In genomic region chr5:124102491-124102890, GRCh38 we compare ENCODE assay signal across 27 cellular contexts.
A peak's percentile ranks its signal among the peaks of the same experiment; 100 is the strongest.
DNase-seq lines count a peak whose midpoint lies in the region; ATAC-seq and TF ChIP-seq lines count a peak whose summit lies in the region.
"Had no signal": no experiment of that assay in that cellular context is flagged by ENCODE, and none has a peak within 500 bp of the region (broad histone marks: within the 10 kb centered on the region; RNA-seq: fewer than 3 reads in every experiment).

No MANE protein-coding gene starts in this region.

- POLR2A ChIA-PET in MCF 10A (lab: Yijun Ruan, JAX) = interaction anchor here (1.1 to 1.6 kb wide), 2 partner anchors 10 to 639 kb away, joined by 3 read pairs; no protein-coding TSS in a partner anchor
- POLR2A ChIA-PET in RWPE1 (lab: Yijun Ruan, JAX; ENCODE audit: low non-redundant PET) = no interaction called here

- H3K9me3 Mint-ChIP-seq in MCF 10A (ENCODE audit: unreplicated experiment) = no peaks in the 10 kb centered on the region
- H3K9me3 Mint-ChIP-seq: activated CD4-positive, alpha-beta T cell treated with anti-CD3 and anti-CD28 coated beads, Interleukin-2, amount 10 ng/mL, durations not matched to agents 7 days and 5 days; stimulated activated naive B cell treated with anti-CD40 and anti-IgM and Interleukin-4, amounts not matched to agents 10 μg/mL and 1 μg/mL and 100 μg/mL, for 72 hours had no signal

- H3K36me3 Mint-ChIP-seq in MCF 10A (ENCODE audit: insufficient read depth, unreplicated experiment) = no peaks in the 10 kb centered on the region
- H3K36me3 Mint-ChIP-seq: activated CD8-positive, alpha-beta memory T cell treated with anti-CD3 and anti-CD28 coated beads, Interleukin-2, amount 10 ng/mL, durations not matched to agents 7 days and 5 days; CD4-positive, alpha-beta memory T cell; naive B cell had no signal

- in situ Hi-C loops in mammary epithelial cell (cut with MboI; ENCODE audit: low sequenced_read_pairs in 2 of 2) = no loop called here

- H3K27ac Mint-ChIP-seq in MCF 10A (ENCODE audit: low read depth, unreplicated experiment) = no peak overlapping the region
- H3K27ac Mint-ChIP-seq: activated CD4-positive, alpha-beta T cell treated with anti-CD3 and anti-CD28 coated beads, Interleukin-2, amount 10 ng/mL, durations not matched to agents 7 days and 5 days; activated CD8-positive, alpha-beta memory T cell treated with anti-CD3 and anti-CD28 coated beads, Interleukin-2, amount 10 ng/mL, durations not matched to agents 7 days and 5 days; CD4-positive, alpha-beta memory T cell; naive B cell; stimulated activated naive B cell treated with anti-CD40 and anti-IgM and Interleukin-4, amounts not matched to agents 10 μg/mL and 1 μg/mL and 100 μg/mL, for 72 hours had no signal

- 97% methylated on average over 3 of the region's 3 CpGs for WGBS in mammary epithelial cell (ENCODE audit: low coverage, missing lambda C conversion rate)
- WGBS in smooth muscle cell (ENCODE audit: low lambda C conversion rate) = 59% methylated on average over 3 of the region's 3 CpGs

- BruUV-seq in MCF 10A (replicated peaks; lab: Mats Ljungman, UMichigan) (no TSS peak), mammary epithelial cell (replicated peaks; lab: Mats Ljungman, UMichigan) (no TSS peak)

- H3K4me1 Mint-ChIP-seq in MCF 10A (ENCODE audit: insufficient read depth, unreplicated experiment) = peaks cover 26% of the 10 kb centered on the region
- H3K4me1 Mint-ChIP-seq: activated CD4-positive, alpha-beta T cell treated with anti-CD3 and anti-CD28 coated beads, Interleukin-2, amount 10 ng/mL, durations not matched to agents 7 days and 5 days; activated CD8-positive, alpha-beta memory T cell treated with anti-CD3 and anti-CD28 coated beads, Interleukin-2, amount 10 ng/mL, durations not matched to agents 7 days and 5 days; CD4-positive, alpha-beta memory T cell; naive B cell had no signal

- H3K27me3 ChIP-seq in mammary epithelial cell (ENCODE audit: insufficient read depth, low read length) (no peaks in the 10 kb centered on the region), smooth muscle cell (ENCODE audit: low read depth) (no peaks in the 10 kb centered on the region), vagina (no peaks in the 10 kb centered on the region)
- H3K27me3 ChIP-seq: suprapubic skin had no signal

- DNase-seq in MCF 10A (ENCODE audit: unreplicated experiment) (peak; percentile 61), mammary epithelial cell (no peak), choroid plexus epithelial cell (ENCODE audit: low read depth) (peak; percentile 26), fibroblast of the conjunctiva (ENCODE audit: low read depth) (peak; percentile 28), smooth muscle cell (lab: John Stamatoyannopoulos, UW; ENCODE audit: unreplicated experiment) (no peak), vagina (ENCODE audit: extremely low spot score in 2 of 2) (no peak), RWPE1 (ENCODE audit: low spot score) (no peak)
- DNase-seq: activated CD4-positive, alpha-beta T cell treated with anti-CD3 and anti-CD28 coated beads, Interleukin-2, amount 10 ng/mL, durations not matched to agents 7 days and 5 days; activated CD8-positive, alpha-beta memory T cell treated with anti-CD3 and anti-CD28 coated beads, Interleukin-2, amount 10 ng/mL, durations not matched to agents 7 days and 5 days; activated naive CD4-positive, alpha-beta T cell treated with anti-CD3 and anti-CD28 coated beads, Interleukin-2, amount 50 U/mL, for 16 hours; AML-193; aorta; CD4-positive, alpha-beta memory T cell; DMS153; GM23248; mesendoderm; naive B cell; NCI-H2029 treated with DMSO at 0.1 percent for 48 hours; nucleus accumbens; OCI-M1; Right ventricle myocardium superior; small intestine; stimulated activated CD4-positive, alpha-beta T cell treated with anti-CD3 and anti-CD28 coated beads, Interleukin-2, amount 100 ng/mL, for 48 hours; stimulated activated naive B cell treated with anti-CD40 and anti-IgM and Interleukin-4, amounts not matched to agents 10 μg/mL and 1 μg/mL and 100 μg/mL, for 72 hours; T-helper 9 cell had no signal

- H3K36me3 ChIP-seq in mammary epithelial cell (ENCODE audit: insufficient read depth, low read length) = no peaks in the 10 kb centered on the region
- no peaks in the 10 kb centered on the region for H3K36me3 ChIP-seq in smooth muscle cell (ENCODE audit: low read depth)
- H3K36me3 ChIP-seq in vagina = no peaks in the 10 kb centered on the region
- H3K36me3 ChIP-seq: suprapubic skin had no signal

- no peak overlapping the region for H2AFZ ChIP-seq in mammary epithelial cell (ENCODE audit: low read depth, low read length)
- H2AFZ ChIP-seq in smooth muscle cell (ENCODE audit: low read depth) = peak overlapping the region; percentile 40
- H2AFZ ChIP-seq: GM23248 had no signal

- H3K79me2 ChIP-seq in mammary epithelial cell (ENCODE audit: insufficient read depth, low read length) (no peaks in the 10 kb centered on the region), smooth muscle cell (ENCODE audit: low read depth) (no peaks in the 10 kb centered on the region)

- no peaks in the 10 kb centered on the region for H3K27me3 Mint-ChIP-seq in MCF 10A (ENCODE audit: insufficient read depth, unreplicated experiment)
- H3K27me3 Mint-ChIP-seq: activated CD4-positive, alpha-beta T cell treated with anti-CD3 and anti-CD28 coated beads, Interleukin-2, amount 10 ng/mL, durations not matched to agents 7 days and 5 days; activated CD8-positive, alpha-beta memory T cell treated with anti-CD3 and anti-CD28 coated beads, Interleukin-2, amount 10 ng/mL, durations not matched to agents 7 days and 5 days; CD4-positive, alpha-beta memory T cell; naive B cell; stimulated activated naive B cell treated with anti-CD40 and anti-IgM and Interleukin-4, amounts not matched to agents 10 μg/mL and 1 μg/mL and 100 μg/mL, for 72 hours had no signal

- H3K9me3 ChIP-seq in mammary epithelial cell (replicated peaks; ENCODE audit: insufficient read depth, low read length) (no peaks in the 10 kb centered on the region), smooth muscle cell (replicated peaks; ENCODE audit: low read depth) (no peaks in the 10 kb centered on the region), vagina (no peaks in the 10 kb centered on the region)
- H3K9me3 ChIP-seq: suprapubic skin had no signal

- TF ChIP-seq POLR2A in vagina (IDR thresholded peaks at IDR 0.05) = no peak

- H3K9ac ChIP-seq in mammary epithelial cell (ENCODE audit: insufficient read depth, low read length) (no peak overlapping the region), smooth muscle cell (ENCODE audit: low read depth) (no peak overlapping the region)
- H3K9ac ChIP-seq: GM23248 had no signal

- CTCF ChIA-PET in MCF 10A (lab: Yijun Ruan, JAX) (interaction anchor here (0.6 kb wide), 1 partner anchor 162 kb away, joined by 3 read pairs; no protein-coding TSS in a partner anchor), mammary epithelial cell (lab: Charles Lee; ENCODE audit: low non-redundant PET) (no interaction called here), RWPE1 (lab: Yijun Ruan, JAX) (no interaction called here)

- no peak overlapping the region for H3K4me3 ChIP-seq in mammary epithelial cell (replicated peaks in 1 of 3; ENCODE audit: insufficient read depth in 1 of 3, low read depth in 2 of 3, low read length in 3 of 3)
- no peak overlapping the region for H3K4me3 ChIP-seq in choroid plexus epithelial cell (ENCODE audit: low read depth, low read length)
- H3K4me3 ChIP-seq in smooth muscle cell = no peak overlapping the region
- no peak overlapping the region for H3K4me3 ChIP-seq in vagina
- H3K4me3 ChIP-seq: GM23248, suprapubic skin had no signal

- no peak overlapping the region for H3K4me3 Mint-ChIP-seq in MCF 10A (ENCODE audit: unreplicated experiment)
- H3K4me3 Mint-ChIP-seq: activated CD4-positive, alpha-beta T cell treated with anti-CD3 and anti-CD28 coated beads, Interleukin-2, amount 10 ng/mL, durations not matched to agents 7 days and 5 days; activated CD8-positive, alpha-beta memory T cell treated with anti-CD3 and anti-CD28 coated beads, Interleukin-2, amount 10 ng/mL, durations not matched to agents 7 days and 5 days; CD4-positive, alpha-beta memory T cell; naive B cell; stimulated activated naive B cell treated with anti-CD40 and anti-IgM and Interleukin-4, amounts not matched to agents 10 μg/mL and 1 μg/mL and 100 μg/mL, for 72 hours had no signal

- no peak overlapping the region for H3K4me2 ChIP-seq in mammary epithelial cell (ENCODE audit: insufficient read depth, low read depth, low read length)
- no peak overlapping the region for H3K4me2 ChIP-seq in smooth muscle cell

- no peaks in the 10 kb centered on the region for H4K20me1 ChIP-seq in mammary epithelial cell (ENCODE audit: insufficient read depth, low read length)
- H4K20me1 ChIP-seq in smooth muscle cell (ENCODE audit: low read depth) = no peaks in the 10 kb centered on the region

- H3F3A ChIP-seq in smooth muscle cell (ENCODE audit: low read depth) = no peaks in the 10 kb centered on the region

- H3K27ac ChIP-seq in mammary epithelial cell (ENCODE audit: insufficient read depth, low read depth, low read length) = no peak overlapping the region
- no peak overlapping the region for H3K27ac ChIP-seq in smooth muscle cell (ENCODE audit: low read depth)
- no peak overlapping the region for H3K27ac ChIP-seq in vagina
- no peak overlapping the region for H3K27ac ChIP-seq in RWPE1
- H3K27ac ChIP-seq: GM23248, suprapubic skin had no signal

- ATAC-seq in GM21737 (IDR thresholded peaks at IDR 0.05; ENCODE audit: unreplicated experiment) = no peak
- ATAC-seq: activated CD8-positive, alpha-beta memory T cell treated with anti-CD3 and anti-CD28 coated beads, Interleukin-2, amount 10 ng/mL, durations not matched to agents 7 days and 5 days; stimulated activated naive B cell treated with anti-CD40 and anti-IgM and Interleukin-4, amounts not matched to agents 10 μg/mL and 1 μg/mL and 100 μg/mL, for 72 hours had no signal

- dilution Hi-C loops in mammary epithelial cell (cut with HindIII; ENCODE audit: low sequenced_read_pairs) = no loop called here

- H3K4me1 ChIP-seq in mammary epithelial cell (ENCODE audit: insufficient read depth, low read length) (peaks cover 23% of the 10 kb centered on the region), smooth muscle cell (ENCODE audit: low read depth) (no peaks in the 10 kb centered on the region), vagina (peaks cover 12% of the 10 kb centered on the region)
- H3K4me1 ChIP-seq: suprapubic skin had no signal

- intact Hi-C loops in MCF 10A (cut with micrococcal nuclease) = loop anchor here (5.0 kb wide), 1 partner anchor 45 kb away; no protein-coding TSS in a partner anchor
- intact Hi-C loops in mammary epithelial cell (cut with micrococcal nuclease) = no loop called here
- intact Hi-C loops in vagina (cut with DNase I) = no loop called here

- no peak for TF ChIP-seq CTCF in MCF 10A (IDR thresholded peaks at IDR 0.05; ENCODE audit: unreplicated experiment)
- no peak for TF ChIP-seq CTCF in mammary epithelial cell (conservative IDR thresholded peaks at IDR 0.05 in 1 of 2, IDR thresholded peaks at IDR 0.05 in 1 of 2; ENCODE audit: extremely low read depth in 1 of 2, insufficient read depth in 1 of 2, low read depth in 1 of 2, low read length in 2 of 2)
- TF ChIP-seq CTCF in choroid plexus epithelial cell (conservative IDR thresholded peaks at IDR 0.05; ENCODE audit: low read depth, low read length) = no peak
- TF ChIP-seq CTCF in smooth muscle cell (IDR thresholded peaks at IDR 0.05; ENCODE audit: borderline replicate concordance, insufficient read depth, poor library complexity, severe bottlenecking) = no peak
- TF ChIP-seq CTCF in vagina (IDR thresholded peaks at IDR 0.05) = no peak
- no peak for TF ChIP-seq CTCF in RWPE1 (conservative IDR thresholded peaks at IDR 0.05; ENCODE audit: low read depth)

Comparison
In these comparisons a context has a peak if more than half of its experiments do, and no peak if none do; other contexts are left out.
1. DNase-seq: peak in MCF 10A (single experiment), choroid plexus epithelial cell (single experiment) and fibroblast of the conjunctiva (single experiment); none in mammary epithelial cell (single experiment), smooth muscle cell (single experiment), vagina (0 of 2) and RWPE1 (single experiment).